33 cellular contexts compared by ENCODE assay signal in genomic region chr15:91261345-91261744, GRCh38.
DNase-seq lines count a peak whose midpoint lies in the region; ATAC-seq, FAIRE-seq and TF ChIP-seq lines count a peak whose summit lies in the region.
"Had no signal": no experiment of that assay in that cellular context is flagged by ENCODE, and none has a peak within 500 bp of the region (broad histone marks: within the 10 kb centered on the region; RNA-seq: fewer than 3 reads in every experiment).

No MANE protein-coding gene starts in this region.

- H3K27ac ChIP-seq in C4-2B (0 out of 2 replicates have a peak overlapping the region, but pooled peaks have one; percentile 31), VCaP (peak overlapping the region; percentile 94)
- H3K27ac ChIP-seq: 22Rv1; A549; BLaER1; BLaER1 treated with 17β-estradiol and CSF1 and Interleukin-3, amounts not matched to agents 10 nM and 100 nM had no signal

- no peak overlapping the region for H3K4me3 ChIP-seq in LNCaP clone FGC (ENCODE audit: low read depth, low read length)
- H3K4me3 ChIP-seq: A549; BLaER1; BLaER1 treated with 17β-estradiol and CSF1 and Interleukin-3, amounts not matched to agents 10 nM and 100 nM had no signal

- no peak for TF ChIP-seq CTCF in C4-2B (conservative IDR thresholded peaks at IDR 0.05)
- no peak for TF ChIP-seq CTCF in LNCaP clone FGC (IDR thresholded peaks at IDR 0.05; ENCODE audit: control insufficient read depth, extremely low read depth, insufficient read depth)
- no peak for TF ChIP-seq CTCF in VCaP (conservative IDR thresholded peaks at IDR 0.05)

- DNase-seq in LNCaP clone FGC (ENCODE audit: low read depth) (peak; percentile 86), NCI-H748 (lab: John Stamatoyannopoulos, UW; ENCODE audit: unreplicated experiment) (no peak), AML-193 (lab: John Stamatoyannopoulos, UW) (no peak), D341Med (ENCODE audit: low spot score) (no peak)
- DNase-seq: 8988T; ACHN; BE2C; C1 segment of cervical spinal cord; Caco-2; Calu3; CD4-positive, alpha-beta memory T cell; CD4-positive, alpha-beta T cell; CD4-positive, CD25-positive, alpha-beta regulatory T cell; CD8-positive, alpha-beta memory T cell; CD8-positive, alpha-beta T cell; COR-L47; DMS 273 treated with DMSO at 0.1 percent for 48 hours; DMS153; DMS53; DMS79; DMS79 treated with DMSO at 0.1 percent for 48 hours; DND-41; EL had no signal

- FAIRE-seq in endometrium (lab: Jason Lieb, UNC), result peak; percentile 70
- FAIRE-seq: A204.1, A549, G401.6 had no signal

- no peak for ATAC-seq in SK-N-SH treated with all-trans-retinoic acid at 6 μM for 48 hours
- ATAC-seq: A549; CD8-positive, alpha-beta T cell had no signal

TF ChIP-seq in SK-N-SH treated with all-trans-retinoic acid at 6 μM for 48 hours, 23 proteins besides CTCF, POLR2A, EP300 and RAD21:
- TF ChIP-seq BACH2 (CRISPR knock-in tag; IDR thresholded peaks at IDR 0.05; ENCODE audit: borderline replicate concordance) (no peak), POU6F1 (CRISPR knock-in tag; IDR thresholded peaks at IDR 0.05; ENCODE audit: borderline replicate concordance, low read depth) (no peak), CSDC2 (CRISPR knock-in tag; IDR thresholded peaks at IDR 0.05) (no peak), GLIS3 (CRISPR knock-in tag; IDR thresholded peaks at IDR 0.05) (no peak), TOX (CRISPR knock-in tag; IDR thresholded peaks at IDR 0.05; ENCODE audit: borderline replicate concordance) (no peak), TCF4 (CRISPR knock-in tag; IDR thresholded peaks at IDR 0.05; ENCODE audit: borderline replicate concordance) (no peak), ZNF8 (CRISPR knock-in tag; IDR thresholded peaks at IDR 0.05) (no peak), RARB (CRISPR knock-in tag; IDR thresholded peaks at IDR 0.05) (no peak)
